ENCODE assay signal across 8 cellular contexts in the genomic region with DNA sequence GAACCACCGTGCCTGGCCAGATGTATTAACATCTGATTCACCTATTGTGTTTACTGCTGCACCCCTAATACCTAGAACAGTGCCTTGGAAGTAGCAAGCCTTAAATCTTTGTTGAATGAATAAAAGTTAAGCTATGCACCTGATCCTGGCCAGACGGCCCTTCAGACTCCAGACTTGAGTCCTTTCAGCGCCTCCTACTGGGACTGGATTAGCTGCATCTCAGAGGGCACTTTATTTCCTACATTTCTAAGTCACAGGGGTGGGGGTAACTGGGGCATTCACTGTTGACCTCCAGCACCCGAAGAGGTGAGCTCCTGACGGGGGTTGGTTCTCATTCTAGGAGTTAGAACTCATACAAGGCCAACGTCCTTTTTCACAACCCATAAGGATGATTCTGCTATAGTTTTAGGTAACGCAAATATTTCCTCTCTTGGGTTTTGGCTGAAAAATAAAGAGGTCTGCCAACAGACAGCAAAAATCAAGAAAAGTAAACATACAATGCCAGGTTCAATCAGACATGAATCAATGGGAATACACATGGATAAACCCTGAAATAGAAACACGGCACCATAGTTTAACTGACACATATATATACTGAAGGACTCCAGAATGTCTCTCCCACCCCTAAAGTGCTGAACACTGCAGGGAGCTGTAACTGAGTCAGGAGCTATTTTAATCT. TPM values are rescaled to one million over a fixed set of nuclear protein-coding genes. Genes with fewer than 3 reads are reported as not detected.
DNase-seq lines count a peak whose midpoint lies in the region; ATAC-seq and FAIRE-seq lines count a peak whose summit lies in the region.

No MANE protein-coding gene starts in this region.

- no peak overlapping the region for H3K18ac ChIP-seq in neuronal stem cell (ENCODE audit: low read length)

- no peak overlapping the region for H3K4ac ChIP-seq in neuronal stem cell (ENCODE audit: low read length)

- no CpG with 5 or more reads among the region's 8 CpGs for WGBS in neuronal stem cell (ENCODE audit: extremely low coverage in 2 of 2, insufficient read length in 2 of 2, insufficient replicate concordance in 1 of 2), 2 donors

- no peak overlapping the region for H3K4me2 ChIP-seq in neuronal stem cell (ENCODE audit: insufficient read depth, low read length, poor library complexity, severe bottlenecking)

- H3K4me1 ChIP-seq in neuronal stem cell (ENCODE audit: control insufficient read depth in 2 of 2, insufficient read depth in 1 of 2, low read depth in 1 of 2, low read length in 2 of 2): peaks cover 5 to 7% of the 10 kb centered on the region in 2 donors

- no peak overlapping the region for H3K14ac ChIP-seq in neuronal stem cell (ENCODE audit: low read length)

- H3K27ac Mint-ChIP-seq in stimulated activated naive CD8-positive, alpha-beta T cell treated with anti-CD3 and anti-CD28 coated beads, Interleukin-15, amount 100 ng/mL, for 72 hours: no peak overlapping the region

- no peak overlapping the region for H3K4me3 Mint-ChIP-seq in stimulated activated naive CD8-positive, alpha-beta T cell treated with anti-CD3 and anti-CD28 coated beads, Interleukin-15, amount 100 ng/mL, for 72 hours

- no peaks in the 10 kb centered on the region for H3K27me3 ChIP-seq in neuronal stem cell (ENCODE audit: control insufficient read depth in 3 of 3, insufficient read depth in 3 of 3, low read depth in 1 of 3, low read length in 3 of 3)

- peaks cover 0 to 2% of the 10 kb centered on the region in 2 donors for H3K9me3 ChIP-seq in neuronal stem cell (replicated peaks in 1 of 2; ENCODE audit: control insufficient read depth in 2 of 2, insufficient read depth in 1 of 2, low read depth in 1 of 2, low read length in 2 of 2)

- no peak overlapping the region for H3K9ac ChIP-seq in neuronal stem cell (ENCODE audit: low read depth, low read length, poor library complexity)

- no peak for ATAC-seq in HG02970 (IDR thresholded peaks at IDR 0.05; ENCODE audit: low FRiP score, unreplicated experiment)
- ATAC-seq in stimulated activated naive CD8-positive, alpha-beta T cell treated with anti-CD3 and anti-CD28 coated beads, Interleukin-15, amount 100 ng/mL, for 72 hours: no peak
- ATAC-seq in HG02610 (IDR thresholded peaks at IDR 0.05; ENCODE audit: unreplicated experiment): no peak

- H3K27ac ChIP-seq in epithelial cell of prostate (peak overlapping the region; percentile 13), neuronal stem cell (replicated peaks; ENCODE audit: low read length) (no peak overlapping the region)

- no peak overlapping the region for H4K91ac ChIP-seq in neuronal stem cell (ENCODE audit: low read depth, low read length, poor library complexity)

- no peak overlapping the region for H2AFZ ChIP-seq in neuronal stem cell (ENCODE audit: low read length)

- peak; percentile 8 for DNase-seq in NAMALWA (ENCODE audit: low spot score)
- DNase-seq in epithelial cell of prostate (ENCODE audit: low read depth, low spot score): peak; percentile 6
- DNase-seq in neuronal stem cell (ENCODE audit: low spot score): peak; percentile 27
- no peak for DNase-seq in stimulated activated naive CD8-positive, alpha-beta T cell treated with anti-CD3 and anti-CD28 coated beads, Interleukin-15, amount 100 ng/mL, for 72 hours
- DNase-seq in medulla oblongata (ENCODE audit: extremely low spot score): no peak

- no peaks in the 10 kb centered on the region for H3K4me1 Mint-ChIP-seq in stimulated activated naive CD8-positive, alpha-beta T cell treated with anti-CD3 and anti-CD28 coated beads, Interleukin-15, amount 100 ng/mL, for 72 hours

- H4K8ac ChIP-seq in neuronal stem cell (ENCODE audit: low read depth, low read length): no peak overlapping the region

- H2BK12ac ChIP-seq in neuronal stem cell (ENCODE audit: low read length): no peak overlapping the region

- H3K4me3 ChIP-seq in neuronal stem cell (ENCODE audit: low read length in 2 of 2): no peak overlapping the region

- peak; percentile 57 for FAIRE-seq in G401.6 (lab: Jason Lieb, UNC)

- H2AK5ac ChIP-seq in neuronal stem cell (ENCODE audit: low read depth, low read length): no peak overlapping the region

- H3K27me3 Mint-ChIP-seq in stimulated activated naive CD8-positive, alpha-beta T cell treated with anti-CD3 and anti-CD28 coated beads, Interleukin-15, amount 100 ng/mL, for 72 hours: no peaks in the 10 kb centered on the region

- H2BK120ac ChIP-seq in neuronal stem cell (ENCODE audit: low read depth, low read length): no peak overlapping the region

- no peak overlapping the region for H2BK5ac ChIP-seq in neuronal stem cell (ENCODE audit: low read length)

- no peak overlapping the region for H3K23ac ChIP-seq in neuronal stem cell (ENCODE audit: low read depth, low read length, poor library complexity)

- peaks cover 22 to 41% of the 10 kb centered on the region in 2 donors for H3K36me3 ChIP-seq in neuronal stem cell (replicated peaks in 1 of 2; ENCODE audit: control insufficient read depth in 2 of 2, insufficient read depth in 2 of 2, low read length in 2 of 2)

- H3K9me3 Mint-ChIP-seq in stimulated activated naive CD8-positive, alpha-beta T cell treated with anti-CD3 and anti-CD28 coated beads, Interleukin-15, amount 100 ng/mL, for 72 hours: no peaks in the 10 kb centered on the region

- no peak overlapping the region for H2BK15ac ChIP-seq in neuronal stem cell (ENCODE audit: low read length)

- H3K79me1 ChIP-seq in neuronal stem cell (ENCODE audit: low read depth, low read length): no peaks in the 10 kb centered on the region

RNA-seq across cellular contexts. Expression of a gene that starts 48.0 kb away (rescaled TPM):
- 35.6 TPM for polyA plus RNA-seq in neuronal stem cell (2013, experiment 1 of 2)
- 35.2 TPM for polyA plus RNA-seq in neuronal stem cell (2013, experiment 2 of 2)

RNA-seq across cellular contexts. Expression of a gene that starts 54.8 kb away (rescaled TPM):
- polyA plus RNA-seq in neuronal stem cell (2013, experiment 1 of 2): 9.1 TPM
- polyA plus RNA-seq in neuronal stem cell (2013, experiment 2 of 2): 9.1 TPM

RNA-seq across cellular contexts. Expression of a gene that starts 59.1 kb away (rescaled TPM):
- 6,374 TPM for polyA plus RNA-seq in neuronal stem cell (2013, experiment 1 of 2)
- 6,359 TPM for polyA plus RNA-seq in neuronal stem cell (2013, experiment 2 of 2)

Comparison
In these comparisons a context has a peak if more than half of its experiments do, and no peak if none do; other contexts are left out.
1. DNase-seq: peak in NAMALWA (single experiment), epithelial cell of prostate (single experiment) and neuronal stem cell (single experiment); none in stimulated activated naive CD8-positive, alpha-beta T cell treated with anti-CD3 and anti-CD28 coated beads, Interleukin-15, amount 100 ng/mL, for 72 hours (0 of 2) and medulla oblongata (single experiment).